In genomic region chr3:52211268-52211891, GRCh38 we compare ENCODE assay signal across 22 cellular contexts. TPM values are rescaled to one million over a fixed set of nuclear protein-coding genes. Genes with fewer than 3 reads are reported as not detected.
DNase-seq lines count a peak whose midpoint lies in the region; ATAC-seq and TF ChIP-seq lines count a peak whose summit lies in the region.
"Had no signal": no experiment of that assay in that cellular context is flagged by ENCODE, and none has a peak within 500 bp of the region (broad histone marks: within the 10 kb centered on the region; RNA-seq: fewer than 3 reads in every experiment).

No MANE protein-coding gene starts in this region.

- intact Hi-C loops in Right ventricle myocardium superior (cut with DNase I) (loop anchor here (10.0 kb wide), 1 partner anchor 57 kb away; the partner anchor contains the start of gene POC1A), heart right ventricle (cut with DNase I) (loop anchor here in 4 of 10 donors (10.0 kb wide), 2 partner anchors 57 to 207 kb away; partner anchors contain the start of gene POC1A (in 1 of the 4))

- TF ChIP-seq CTCF in heart right ventricle (IDR thresholded peaks at IDR 0.05) = no peak
- TF ChIP-seq CTCF in GM10248 (IDR thresholded peaks at IDR 0.05; ENCODE audit: control extremely low read depth, extremely low read depth, low read depth, missing control alignments) = no peak
- no peak for TF ChIP-seq CTCF in glutamatergic neuron (IDR thresholded peaks at IDR 0.05; ENCODE audit: partially characterized antibody, unreplicated experiment)

- H3K4me1 Mint-ChIP-seq in glutamatergic neuron (ENCODE audit: low read depth, unreplicated experiment) = no peaks in the 10 kb centered on the region
- H3K4me1 Mint-ChIP-seq: H9 had no signal

- no peak overlapping the region for H3K4me3 Mint-ChIP-seq in glutamatergic neuron (ENCODE audit: unreplicated experiment)
- H3K4me3 Mint-ChIP-seq: CD8-positive, alpha-beta T cell; H9; HFFc6 had no signal

- peaks cover 5 to 100% (median 84%) of the 10 kb centered on the region in 9 donors for H3K36me3 ChIP-seq in heart right ventricle
- peaks cover 15% of the 10 kb centered on the region for H3K36me3 ChIP-seq in mucosa of stomach (ENCODE audit: control insufficient read depth, insufficient read depth, low read length)

- H3K4me1 ChIP-seq in heart right ventricle (peaks cover 2 to 20% (median 11%) of the 10 kb centered on the region in 9 donors), mucosa of stomach (ENCODE audit: control insufficient read depth, insufficient read depth, low read length) (peaks cover 51% of the 10 kb centered on the region)

- ATAC-seq in Right ventricle myocardium superior (ENCODE audit: poor library complexity) (no peak), heart right ventricle (no peak), left lobe of liver (peak; percentile 69)
- ATAC-seq: CD8-positive, alpha-beta T cell had no signal

- DNase-seq in Right ventricle myocardium superior (peak; percentile 4), heart right ventricle (no peak), left lobe of liver (ENCODE audit: low spot score) (peak; percentile 96), GM10248 (ENCODE audit: extremely low spot score) (no peak), glutamatergic neuron (no peak), ecto neural progenitor cell (ENCODE audit: low spot score) (no peak)
- DNase-seq in activated CD8-positive, alpha-beta memory T cell treated with anti-CD3 and anti-CD28 coated beads for 24 hours = no peak
- DNase-seq: ACHN; CD8-positive, alpha-beta T cell; GDM1; H9; HFFc6; KG1; NCI-H1105 treated with DMSO at 0.1 percent for 48 hours; NCI-H2029 treated with DMSO at 0.1 percent for 48 hours; NCI-H2171; NCI-H524 treated with DMSO at 0.1 percent for 48 hours; NCI-H82 had no signal

- H3K27me3 ChIP-seq in heart right ventricle (no peaks in the 10 kb centered on the region), mucosa of stomach (ENCODE audit: control insufficient read depth, insufficient read depth, low read length) (no peaks in the 10 kb centered on the region)
- H3K27me3 ChIP-seq: BLaER1 had no signal

- H3K27me3 Mint-ChIP-seq in glutamatergic neuron (ENCODE audit: unreplicated experiment) = peaks cover 2% of the 10 kb centered on the region

- H3K4me3 ChIP-seq in heart right ventricle = no peak overlapping the region
- H3K4me3 ChIP-seq in mucosa of stomach (ENCODE audit: low read length) = no peak overlapping the region
- H3K4me3 ChIP-seq: BLaER1, GM23248 had no signal

- H3K9me3 ChIP-seq in heart right ventricle (no peaks in the 10 kb centered on the region), mucosa of stomach (ENCODE audit: control insufficient read depth, low read length) (no peaks in the 10 kb centered on the region)
- H3K9me3 ChIP-seq: BLaER1 had no signal

- H3K36me3 Mint-ChIP-seq in glutamatergic neuron (ENCODE audit: unreplicated experiment) = peaks cover 4% of the 10 kb centered on the region

- CTCF ChIA-PET in GM10248 (lab: Yijun Ruan, JAX) = interaction anchor here (1.0 to 13.3 kb wide), 4 partner anchors 8 to 210 kb away, joined by 4 to 172 read pairs (median 6); no protein-coding TSS in a partner anchor

- POLR2A ChIA-PET in GM10248 (lab: Yijun Ruan, JAX) = no interaction called here

- H3K27ac Mint-ChIP-seq in glutamatergic neuron (ENCODE audit: unreplicated experiment) = no peak overlapping the region
- H3K27ac Mint-ChIP-seq: CD8-positive, alpha-beta T cell; H9; HFFc6 had no signal

- peak overlapping the region in 1 of 10 donors; percentile 17 for H3K27ac ChIP-seq in heart right ventricle
- H3K27ac ChIP-seq: BLaER1, GM23248 had no signal

- 95% methylated on average over 18 of the region's 18 CpGs for WGBS in heart right ventricle, 2 donors

- peaks cover 4% of the 10 kb centered on the region for H3K9me3 Mint-ChIP-seq in glutamatergic neuron (ENCODE audit: unreplicated experiment)
- H3K9me3 Mint-ChIP-seq: CD8-positive, alpha-beta T cell; H9; HFFc6 had no signal

- H3K9ac ChIP-seq in mucosa of stomach (ENCODE audit: low read length) = peak overlapping the region; percentile 14
- H3K9ac ChIP-seq: BLaER1, GM23248 had no signal

RNA-seq across cellular contexts. Expression of gene ALAS1, which starts 13.4 kb away (rescaled TPM):
- total RNA-seq in Right ventricle myocardium superior (160 TPM), heart right ventricle (100 to 1,000 TPM; 117 to 233 (median 177) TPM), left lobe of liver (187 TPM), glutamatergic neuron (ENCODE audit: unreplicated experiment) (41.7 TPM)
- 10 to 100 TPM; 55.2 to 98.4 TPM for polyA plus RNA-seq in heart right ventricle

RNA-seq across cellular contexts. Expression of gene TLR9, which starts 14.1 kb away (rescaled TPM):
- 0.32 TPM for total RNA-seq in Right ventricle myocardium superior
- under 1 TPM in 8 of 10 donors, not detected in 2; 0.12 to 0.46 (median 0.30) TPM for total RNA-seq in heart right ventricle
- polyA plus RNA-seq in heart right ventricle = under 1 TPM in 1 of 2 donors, not detected in 1; 0.06 TPM
- total RNA-seq in left lobe of liver = not detected
- total RNA-seq in glutamatergic neuron (ENCODE audit: unreplicated experiment) = 0.37 TPM
- total RNA-seq: GM23248, H9, HFFc6, HT-29 had no signal
- polyA plus RNA-seq: GM23248 had no signal

RNA-seq across cellular contexts. Expression of gene TWF2, which starts 27.6 kb away (rescaled TPM):
- total RNA-seq in Right ventricle myocardium superior (131 TPM), heart right ventricle (100 to 1,000 TPM in 5 of 10 donors, 10 to 100 TPM in 5; 71.5 to 148 (median 99.1) TPM), left lobe of liver (16.8 TPM), glutamatergic neuron (ENCODE audit: unreplicated experiment) (45.5 TPM)
- polyA plus RNA-seq in heart right ventricle = 10 to 100 TPM; 44.7 to 62.8 TPM

RNA-seq across cellular contexts. Expression of gene PPM1M, which starts 34.2 kb away (rescaled TPM):
- total RNA-seq in Right ventricle myocardium superior = 8.4 TPM
- total RNA-seq in heart right ventricle = 10 to 100 TPM in 2 of 10 donors, 1 to 10 TPM in 8; 5.2 to 17.6 (median 7.9) TPM
- 10 to 100 TPM in 1 of 2 donors, 1 to 10 TPM in 1; 6.4 to 11.1 TPM for polyA plus RNA-seq in heart right ventricle
- 4.2 TPM for total RNA-seq in left lobe of liver
- 7.8 TPM for total RNA-seq in glutamatergic neuron (ENCODE audit: unreplicated experiment)

RNA-seq across cellular contexts. Expression of gene POC1A, which starts 57.2 kb away (rescaled TPM):
- total RNA-seq in Right ventricle myocardium superior (1.5 TPM), heart right ventricle (1 to 10 TPM in 5 of 10 donors, under 1 TPM in 5; 0.60 to 3.5 (median 1.1) TPM), left lobe of liver (2.1 TPM), glutamatergic neuron (ENCODE audit: unreplicated experiment) (3.2 TPM)
- 1 to 10 TPM in 1 of 2 donors, under 1 TPM in 1; 0.44 to 1.9 TPM for polyA plus RNA-seq in heart right ventricle

Comparison
In these comparisons a context has a peak if more than half of its experiments do, and no peak if none do; other contexts are left out.
1. DNase-seq: peak in Right ventricle myocardium superior (single experiment) and left lobe of liver (single experiment); none in heart right ventricle (0 of 2), activated CD8-positive, alpha-beta memory T cell treated with anti-CD3 and anti-CD28 coated beads for 24 hours (single experiment), GM10248 (single experiment), glutamatergic neuron (single experiment) and ecto neural progenitor cell (single experiment).